ENCODE assay signal across 1 cellular context in genomic region chr2:1937480-1937879, GRCh38.
TF ChIP-seq lines count a peak whose summit lies in the region.

No MANE protein-coding gene starts in this region.

TF ChIP-seq in H1, 55 proteins besides CTCF, POLR2A, EP300 and RAD21 (continued from another document):
- TF ChIP-seq FOSL1 (IDR thresholded peaks at IDR 0.05; ENCODE audit: insufficient read depth, low read depth, low read length), result no peak
- TF ChIP-seq SP1 (IDR thresholded peaks at IDR 0.05; ENCODE audit: low read depth, low read length), result no peak
- no peak for TF ChIP-seq E2F6 (IDR thresholded peaks at IDR 0.05)
- TF ChIP-seq JUND (IDR thresholded peaks at IDR 0.05; ENCODE audit: low read length), result no peak
- TF ChIP-seq KDM1A (IDR thresholded peaks at IDR 0.05; ENCODE audit: borderline replicate concordance, low read length), result no peak
- no peak for TF ChIP-seq CBX8 (IDR thresholded peaks at IDR 0.05; ENCODE audit: borderline replicate concordance, low read depth, low read length)
- TF ChIP-seq RXRA (IDR thresholded peaks at IDR 0.05; ENCODE audit: insufficient read depth, low read depth, low read length), result no peak
